ENCODE assay signal across 18 cellular contexts in genomic region chr3:43001556-43002121, GRCh38. TPM values are rescaled to one million over a fixed set of nuclear protein-coding genes. Genes with fewer than 3 reads are reported as not detected.
DNase-seq lines count a peak whose midpoint lies in the region; ATAC-seq and TF ChIP-seq lines count a peak whose summit lies in the region.
"Had no signal": no experiment of that assay in that cellular context is flagged by ENCODE, and none has a peak within 500 bp of the region (broad histone marks: within the 10 kb centered on the region; RNA-seq: fewer than 3 reads in every experiment).

No MANE protein-coding gene starts in this region.

- no peak overlapping the region for H3K23ac ChIP-seq in trophoblast cell (ENCODE audit: low read length)

- H2BK5ac ChIP-seq in trophoblast cell (ENCODE audit: low read depth, low read length, poor library complexity), result no peak overlapping the region

- DNase-seq in GM23248 (peak; percentile 36), lower lobe of right lung (no peak), gastrocnemius medialis (no peak), GM19238 (ENCODE audit: insufficient read length, low spot score) (no peak), trophoblast cell (no peak)
- DNase-seq: ACHN; activated CD4-positive, alpha-beta T cell treated with anti-CD3 and anti-CD28 coated beads for 4 hours; activated naive CD4-positive, alpha-beta T cell; effector CD8-positive, alpha-beta T cell; foreskin keratinocyte; NCI-H1436; NCI-H446 treated with DMSO at 0.1 percent for 48 hours; SJCRH30; stimulated activated CD4-positive, alpha-beta T cell treated with anti-CD3 and anti-CD28 coated beads, Interleukin-1b, Interleukin-23, amount 100 ng/mL, for 48 hours had no signal

- H3K4ac ChIP-seq in trophoblast cell (ENCODE audit: low read depth, low read length), result no peak overlapping the region

- no peaks in the 10 kb centered on the region for H3K79me1 ChIP-seq in trophoblast cell (ENCODE audit: low read length)

- no peaks in the 10 kb centered on the region for H3K79me2 ChIP-seq in GM23248 (ENCODE audit: insufficient read depth)
- no peaks in the 10 kb centered on the region for H3K79me2 ChIP-seq in trophoblast cell (ENCODE audit: control insufficient read depth, insufficient read depth, low read length, poor library complexity)
- H3K79me2 ChIP-seq: parathyroid adenoma had no signal

- no peak overlapping the region for H3K14ac ChIP-seq in trophoblast cell (ENCODE audit: low read length)

- in situ Hi-C loops in GM23248 (cut with MboI), result no loop called here
- in situ Hi-C loops in gastrocnemius medialis (cut with MboI; ENCODE audit: low sequenced_read_pairs in 4 of 4), result no loop called here

- H4K20me1 ChIP-seq in GM23248 (ENCODE audit: insufficient read depth), result no peaks in the 10 kb centered on the region

- no peak overlapping the region for H2AK5ac ChIP-seq in trophoblast cell (ENCODE audit: low read length)

- H3K27ac ChIP-seq in GM23248, result peak overlapping the region; percentile 65
- H3K27ac ChIP-seq in cingulate gyrus (ENCODE audit: low read depth, low read length), result peak overlapping the region; percentile 42
- peak overlapping the region; percentile 51 for H3K27ac ChIP-seq in lower lobe of right lung
- H3K27ac ChIP-seq in gastrocnemius medialis, result peak overlapping the region; percentile 73 to 81 (median 80)
- no peak overlapping the region for H3K27ac ChIP-seq in trophoblast cell (ENCODE audit: low read depth, low read length)
- H3K27ac ChIP-seq: foreskin keratinocyte, parathyroid adenoma, SJCRH30 had no signal

- H3K27me3 ChIP-seq in GM23248 (replicated peaks; ENCODE audit: insufficient read depth) (no peaks in the 10 kb centered on the region), lower lobe of right lung (ENCODE audit: low read depth) (no peaks in the 10 kb centered on the region), gastrocnemius medialis (no peaks in the 10 kb centered on the region), trophoblast cell (ENCODE audit: insufficient read depth, low read length) (no peaks in the 10 kb centered on the region)
- H3K27me3 ChIP-seq: SJCRH30 had no signal

- no peak overlapping the region for H4K91ac ChIP-seq in trophoblast cell (ENCODE audit: low read depth, low read length)

- H3K9me3 ChIP-seq in GM23248 (ENCODE audit: low read depth), result no peaks in the 10 kb centered on the region
- no peaks in the 10 kb centered on the region for H3K9me3 ChIP-seq in lower lobe of right lung
- H3K9me3 ChIP-seq in gastrocnemius medialis, result no peaks in the 10 kb centered on the region
- no peaks in the 10 kb centered on the region for H3K9me3 ChIP-seq in trophoblast cell (ENCODE audit: insufficient read depth, low read depth, low read length)
- H3K9me3 ChIP-seq: SJCRH30 had no signal

- H3K4me1 ChIP-seq in GM23248 (ENCODE audit: insufficient read depth), result peaks cover 34% of the 10 kb centered on the region
- peaks cover 22% of the 10 kb centered on the region for H3K4me1 ChIP-seq in lower lobe of right lung
- H3K4me1 ChIP-seq in gastrocnemius medialis, result peaks cover 38 to 43% of the 10 kb centered on the region in 2 donors
- H3K4me1 ChIP-seq in trophoblast cell (ENCODE audit: control insufficient read depth in 1 of 2, insufficient read depth in 2 of 2, low read length in 2 of 2), result no peaks in the 10 kb centered on the region
- H3K4me1 ChIP-seq: foreskin keratinocyte, parathyroid adenoma, SJCRH30 had no signal

- H3K36me3 ChIP-seq in GM23248 (ENCODE audit: low read depth) (no peaks in the 10 kb centered on the region), lower lobe of right lung (no peaks in the 10 kb centered on the region), gastrocnemius medialis (no peaks in the 10 kb centered on the region), trophoblast cell (ENCODE audit: control insufficient read depth in 1 of 2, insufficient read depth in 2 of 2, low read length in 2 of 2) (no peaks in the 10 kb centered on the region)
- H3K36me3 ChIP-seq: SJCRH30 had no signal

- H3K18ac ChIP-seq in trophoblast cell (ENCODE audit: low read length), result no peak overlapping the region

- H2BK120ac ChIP-seq in trophoblast cell (ENCODE audit: insufficient read depth, low read length, poor library complexity), result no peak overlapping the region

- TF ChIP-seq CTCF in lower lobe of right lung (IDR thresholded peaks at IDR 0.05) (no peak), gastrocnemius medialis (IDR thresholded peaks at IDR 0.05 in 4 of 5, conservative IDR thresholded peaks at IDR 0.05 in 1 of 5) (no peak)

- no peak overlapping the region for H4K12ac ChIP-seq in trophoblast cell (ENCODE audit: low read depth, low read length)

- peak overlapping the region; percentile 39 for H3K4me2 ChIP-seq in GM23248 (ENCODE audit: unreplicated experiment)
- no peak overlapping the region for H3K4me2 ChIP-seq in trophoblast cell (ENCODE audit: low read length)

- H3K9ac ChIP-seq in GM23248, result peak overlapping the region; percentile 46
- H3K9ac ChIP-seq in trophoblast cell (ENCODE audit: low read length), result no peak overlapping the region
- H3K9ac ChIP-seq: parathyroid adenoma had no signal

- TF ChIP-seq POLR2A in gastrocnemius medialis (IDR thresholded peaks at IDR 0.05), result no peak

- H4K8ac ChIP-seq in trophoblast cell (ENCODE audit: low read depth, low read length), result no peak overlapping the region

- WGBS in GM23248 (ENCODE audit: low coverage in 1 of 2, low lambda C conversion rate in 2 of 2, missing lambda C conversion rate in 2 of 2), 2 experiments, result 14 to 16% methylated on average over 5 of the region's 5 CpGs
- WGBS in trophoblast cell (ENCODE audit: extremely low coverage, insufficient coverage, insufficient read length), result no CpG with 5 or more reads among the region's 5 CpGs

- intact Hi-C loops in lower lobe of right lung (cut with DNase I) (no loop called here), gastrocnemius medialis (cut with DNase I; ENCODE audit: low total_unique reads) (loop anchor here (2.0 to 10.0 kb wide), 4 partner anchors 105 to 1333 kb away; partner anchors contain the start of genes ANO10, POMGNT2 and TCAIM)

- H3K9me2 ChIP-seq in GM23248 (ENCODE audit: insufficient read depth), result no peaks in the 10 kb centered on the region

- H3K4me3 ChIP-seq in GM23248 (peak overlapping the region; percentile 11; the same call in 1 of the 2 replicates), lower lobe of right lung (no peak overlapping the region), gastrocnemius medialis (peak overlapping the region; percentile 16 to 41 (median 27)), trophoblast cell (ENCODE audit: low read depth, low read length) (no peak overlapping the region)
- H3K4me3 ChIP-seq: SJCRH30 had no signal

- peaks cover 22% of the 10 kb centered on the region for H3F3A ChIP-seq in GM23248 (ENCODE audit: insufficient read depth)

- ATAC-seq in lower lobe of right lung (no peak), gastrocnemius medialis (no peak), GM19395 (IDR thresholded peaks at IDR 0.05; ENCODE audit: unreplicated experiment) (no peak), HG03280 (IDR thresholded peaks at IDR 0.05; ENCODE audit: unreplicated experiment) (no peak)
- ATAC-seq: foreskin keratinocyte had no signal

- H2BK12ac ChIP-seq in trophoblast cell (ENCODE audit: low read length), result no peak overlapping the region

- H2AFZ ChIP-seq in GM23248 (peak overlapping the region; percentile 53; the same call in 1 of the 2 replicates), trophoblast cell (ENCODE audit: insufficient read depth, low read length, poor library complexity) (no peak overlapping the region)
- H2AFZ ChIP-seq: parathyroid adenoma had no signal

RNA-seq across cellular contexts. Expression of gene GASK1A, which starts 22.5 kb away (rescaled TPM):
- 0.63 and 1.8 TPM in 2 replicates for total RNA-seq in GM23248 (2014; rRNA removed; shearing (Covaris generic))
- 0.08 and 0.10 TPM in 2 replicates for polyA plus RNA-seq in GM23248 (2016; fragmentation: Nextera tagmentation; extraction: Ambion mirVana)
- total RNA-seq in lower lobe of right lung (5.9 TPM), gastrocnemius medialis (1 to 10 TPM in 2 of 4 donors, under 1 TPM in 2; 0.52 to 6.8 (median 0.87) TPM)
- polyA plus RNA-seq in trophoblast cell (2013), result 0.89 and 1.1 TPM in 2 replicates
- total RNA-seq: SJCRH30 had no signal

Comparison
In these comparisons a context has a peak if more than half of its experiments do, and no peak if none do; other contexts are left out.
1. H3K4me3 ChIP-seq: peak in GM23248 (single experiment) and gastrocnemius medialis (4 of 4); none in lower lobe of right lung (single experiment) and trophoblast cell (single experiment).